ENCODE assay signal across 1 cellular context in genomic region chr17:76598004-76598439, GRCh38.
TF ChIP-seq lines count a peak whose summit lies in the region.

No MANE protein-coding gene starts in this region.

TF ChIP-seq in SK-N-SH, 30 proteins besides CTCF, POLR2A, EP300 and RAD21 (continued from another document):
- TF ChIP-seq JUND (IDR thresholded peaks at IDR 0.05) (no peak), CHD2 (IDR thresholded peaks at IDR 0.05; ENCODE audit: low read length, partially characterized antibody) (no peak), RFX5 (IDR thresholded peaks at IDR 0.05; ENCODE audit: low read length) (no peak), NRF1 (IDR thresholded peaks at IDR 0.05; ENCODE audit: low read depth, low read length) (no peak), EZH2phosphoT487 (IDR thresholded peaks at IDR 0.05; ENCODE audit: borderline replicate concordance, low read depth) (no peak), MEF2A (IDR thresholded peaks at IDR 0.05; ENCODE audit: borderline replicate concordance, low read depth) (no peak), YY1 (IDR thresholded peaks at IDR 0.05; ENCODE audit: low read depth) (no peak), USF2 (IDR thresholded peaks at IDR 0.05; ENCODE audit: borderline replicate concordance, low read depth, low read length) (no peak), USF1 (IDR thresholded peaks at IDR 0.05; ENCODE audit: borderline replicate concordance, low read depth) (no peak), MXI1 (IDR thresholded peaks at IDR 0.05; ENCODE audit: low read depth, low read length) (no peak), IRF3 (IDR thresholded peaks at IDR 0.05; ENCODE audit: low read depth, low read length) (no peak)
